Comparison of ENCODE assay signal across 18 cellular contexts in genomic region chrX:42832764-42833549, GRCh38. TPM values are rescaled to one million over a fixed set of nuclear protein-coding genes. Genes with fewer than 3 reads are reported as not detected.
"Had no signal": no experiment of that assay in that cellular context is flagged by ENCODE, and none has a peak within 500 bp of the region (broad histone marks: within the 10 kb centered on the region; RNA-seq: fewer than 3 reads in every experiment).

No MANE protein-coding gene starts in this region.

- H3K4me3 Mint-ChIP-seq: activated CD8-positive, alpha-beta T cell treated with anti-CD3 and anti-CD28 coated beads for 36 hours; activated naive CD8-positive, alpha-beta T cell treated with anti-CD3 and anti-CD28 coated beads for 36 hours; activated T-cell treated with anti-CD3 and anti-CD28 coated beads, Interleukin-2, amount 50 U/mL, for 72 hours; naive thymus-derived CD4-positive, alpha-beta T cell; stimulated activated memory B cell treated with anti-CD40 and anti-IgM and Interleukin-4, amounts not matched to agents 10 μg/mL and 1 μg/mL and 100 μg/mL, for 72 hours had no signal

- H3K27ac Mint-ChIP-seq: activated CD8-positive, alpha-beta T cell treated with anti-CD3 and anti-CD28 coated beads for 36 hours; activated naive CD8-positive, alpha-beta T cell treated with anti-CD3 and anti-CD28 coated beads for 36 hours; activated T-cell treated with anti-CD3 and anti-CD28 coated beads, Interleukin-2, amount 50 U/mL, for 72 hours; stimulated activated memory B cell treated with anti-CD40 and anti-IgM and Interleukin-4, amounts not matched to agents 10 μg/mL and 1 μg/mL and 100 μg/mL, for 72 hours had no signal

- DNase-seq: activated CD8-positive, alpha-beta memory T cell treated with anti-CD3 and anti-CD28 coated beads, Interleukin-2, amount 50 U/mL, for 4 hours; activated CD8-positive, alpha-beta T cell treated with anti-CD3 and anti-CD28 coated beads for 36 hours; activated gamma-delta T cell treated with Interleukin-2 at 50 U/mL for 16 hours; activated naive CD8-positive, alpha-beta T cell treated with anti-CD3 and anti-CD28 coated beads for 36 hours; activated T-cell treated with anti-CD3 and anti-CD28 coated beads, Interleukin-2, amount 50 U/mL, for 72 hours; gastrocnemius medialis; lower lobe of right lung; naive thymus-derived CD4-positive, alpha-beta T cell; right lobe of liver; spleen; stimulated activated CD4-positive, alpha-beta T cell treated with anti-CD3 and anti-CD28 coated beads, Interleukin-1b, Interleukin-23, amount 100 ng/mL, for 48 hours; T-helper 9 cell had no signal

- H3K36me3 Mint-ChIP-seq: activated naive CD8-positive, alpha-beta T cell treated with anti-CD3 and anti-CD28 coated beads for 36 hours; stimulated activated memory B cell treated with anti-CD40 and anti-IgM and Interleukin-4, amounts not matched to agents 10 μg/mL and 1 μg/mL and 100 μg/mL, for 72 hours had no signal

- ATAC-seq: activated CD8-positive, alpha-beta T cell treated with anti-CD3 and anti-CD28 coated beads for 36 hours; activated T-cell treated with anti-CD3 and anti-CD28 coated beads, Interleukin-2, amount 50 U/mL, for 72 hours; gastrocnemius medialis; lower lobe of right lung; naive thymus-derived CD4-positive, alpha-beta T cell; right lobe of liver; stimulated activated memory B cell treated with anti-CD40 and anti-IgM and Interleukin-4, amounts not matched to agents 10 μg/mL and 1 μg/mL and 100 μg/mL, for 72 hours had no signal

- H3K27me3 Mint-ChIP-seq: activated CD8-positive, alpha-beta T cell treated with anti-CD3 and anti-CD28 coated beads for 36 hours; activated naive CD8-positive, alpha-beta T cell treated with anti-CD3 and anti-CD28 coated beads for 36 hours; naive thymus-derived CD4-positive, alpha-beta T cell; stimulated activated memory B cell treated with anti-CD40 and anti-IgM and Interleukin-4, amounts not matched to agents 10 μg/mL and 1 μg/mL and 100 μg/mL, for 72 hours had no signal

- H3K9me3 ChIP-seq: gastrocnemius medialis, lower lobe of right lung, neutrophil, right lobe of liver had no signal

- H3K9me3 Mint-ChIP-seq: activated T-cell treated with anti-CD3 and anti-CD28 coated beads, Interleukin-2, amount 50 U/mL, for 72 hours; stimulated activated memory B cell treated with anti-CD40 and anti-IgM and Interleukin-4, amounts not matched to agents 10 μg/mL and 1 μg/mL and 100 μg/mL, for 72 hours had no signal

- H3K4me1 ChIP-seq: gastrocnemius medialis, lower lobe of right lung, right lobe of liver, spleen had no signal

- H3K27me3 ChIP-seq: gastrocnemius medialis, neutrophil, right lobe of liver, spleen had no signal

- H3K4me3 ChIP-seq: gastrocnemius medialis, lower lobe of right lung, right lobe of liver, spleen had no signal

- H3K27ac ChIP-seq: gastrocnemius medialis, lower lobe of right lung, neutrophil, right lobe of liver, spleen had no signal

- H3K36me3 ChIP-seq: gastrocnemius medialis, lower lobe of right lung, neutrophil, right lobe of liver, spleen had no signal

RNA-seq across cellular contexts. Expression of gene PPP1R2C, which starts 55.0 kb away (rescaled TPM):
- total RNA-seq: activated CD8-positive, alpha-beta T cell treated with anti-CD3 and anti-CD28 coated beads for 36 hours; activated naive CD8-positive, alpha-beta T cell treated with anti-CD3 and anti-CD28 coated beads for 36 hours; fibroblast of lung; gastrocnemius medialis; lower lobe of right lung; naive thymus-derived CD4-positive, alpha-beta T cell; posterior vena cava; right lobe of liver; spleen; temporal lobe; urinary bladder had no signal
